8 cellular contexts compared by ENCODE assay signal in genomic region chr3:151918253-151919029, GRCh38. TPM values are rescaled to one million over a fixed set of nuclear protein-coding genes. Genes with fewer than 3 reads are reported as not detected.
DNase-seq lines count a peak whose midpoint lies in the region; ATAC-seq, FAIRE-seq and TF ChIP-seq lines count a peak whose summit lies in the region.

No MANE protein-coding gene starts in this region.

- CTCF ChIA-PET in MCF 10A (lab: Yijun Ruan, JAX) (interaction anchor here (0.6 to 4.1 kb wide), 26 partner anchors 8 to 693 kb away, joined by 3 to 38 read pairs (median 4); no protein-coding TSS in a partner anchor), K562 (lab: Yijun Ruan, JAX; ENCODE audit: low intra/inter-chr PET ratio) (interaction anchor here (0.5 to 1.6 kb wide), 8 partner anchors 10 to 691 kb away, joined by 3 to 7 read pairs (median 3); no protein-coding TSS in a partner anchor)

- no peak overlapping the region for H3K4me2 ChIP-seq in K562 (ENCODE audit: insufficient read depth, low read length)

- no peak for TF ChIP-seq POLR2A in breast epithelium (IDR thresholded peaks at IDR 0.05)
- no peak for TF ChIP-seq POLR2A in K562 (conservative IDR thresholded peaks at IDR 0.05)

- H3K4me1 Mint-ChIP-seq in MCF 10A (ENCODE audit: insufficient read depth, unreplicated experiment): no peaks in the 10 kb centered on the region
- H3K4me1 Mint-ChIP-seq in type B pancreatic cell (ENCODE audit: unreplicated experiment): no peaks in the 10 kb centered on the region

- H3K79me2 ChIP-seq in K562 (ENCODE audit: control insufficient read depth, insufficient read depth, low read length): no peaks in the 10 kb centered on the region

- no peak overlapping the region for H3K27ac Mint-ChIP-seq in MCF 10A (ENCODE audit: low read depth, unreplicated experiment)
- no peak overlapping the region for H3K27ac Mint-ChIP-seq in type B pancreatic cell

- H3K36me3 Mint-ChIP-seq in MCF 10A (ENCODE audit: insufficient read depth, unreplicated experiment) (no peaks in the 10 kb centered on the region), type B pancreatic cell (no peaks in the 10 kb centered on the region)

- no peak overlapping the region for H3K27ac ChIP-seq in breast epithelium
- no peak overlapping the region for H3K27ac ChIP-seq in K562 (ENCODE audit: extremely low read depth, low read depth, low read length)
- H3K27ac ChIP-seq in kidney (ENCODE audit: low read depth in 2 of 2, low read length in 2 of 2): no peak overlapping the region

- intact Hi-C loops in MCF 10A (cut with micrococcal nuclease): loop anchor here (1.0 to 5.0 kb wide), 6 partner anchors 79 to 751 kb away; no protein-coding TSS in a partner anchor
- intact Hi-C loops in breast epithelium (cut with DNase I; ENCODE audit: low total_unique reads): no loop called here
- intact Hi-C loops in K562 (cut with micrococcal nuclease): loop anchor here (1.0 to 10.0 kb wide), 6 partner anchors 79 to 754 kb away; no protein-coding TSS in a partner anchor
- intact Hi-C loops in kidney (cut with DNase I): no loop called here

- POLR2A ChIA-PET in MCF 10A (lab: Yijun Ruan, JAX) (interaction anchor here (0.5 kb wide), 1 partner anchor 9 kb away, joined by 4 read pairs; no protein-coding TSS in a partner anchor), K562 (lab: Yijun Ruan, JAX) (no interaction called here)

- no peaks in the 10 kb centered on the region for H3K9me1 ChIP-seq in K562 (ENCODE audit: control insufficient read depth, insufficient read depth, low read length)

- H3K36me3 ChIP-seq in breast epithelium (no peaks in the 10 kb centered on the region), K562 (ENCODE audit: control insufficient read depth, insufficient read depth, low read length) (no peaks in the 10 kb centered on the region), kidney (ENCODE audit: control insufficient read depth in 1 of 2, insufficient read depth in 2 of 2, low read length in 2 of 2) (no peaks in the 10 kb centered on the region)

- DNase-seq in MCF 10A (ENCODE audit: unreplicated experiment) (peak; percentile 50), breast epithelium (ENCODE audit: low spot score in 2 of 2) (no peak), NCI-H526 (lab: John Stamatoyannopoulos, UW) (peak; percentile 36 to 84), K562 (ENCODE audit: extremely low read depth in 1 of 4, low spot score in 3 of 4) (peak in 3 of 4 experiments; percentile 9 to 59 (median 42)), kidney (no peak), type B pancreatic cell (ENCODE audit: extremely low spot score, unreplicated experiment) (no peak)

- H3K4me3 ChIP-seq in breast epithelium (no peak overlapping the region), K562 (no peak overlapping the region), kidney (ENCODE audit: low read length in 2 of 2) (no peak overlapping the region)

- H3K27me3 ChIP-seq in breast epithelium (no peaks in the 10 kb centered on the region), K562 (ENCODE audit: control insufficient read depth in 2 of 2, insufficient read depth in 2 of 2, low read length in 2 of 2) (no peaks in the 10 kb centered on the region)

- BruUV-seq in MCF 10A (replicated peaks; lab: Mats Ljungman, UMichigan): no TSS peak
- BruUV-seq in K562 (replicated peaks; lab: Mats Ljungman, UMichigan): no TSS peak

- no peak for TF ChIP-seq EP300 in K562 (IDR thresholded peaks at IDR 0.05; ENCODE audit: low read length)

- peak; percentile 70 for TF ChIP-seq CTCF in MCF 10A (IDR thresholded peaks at IDR 0.05; ENCODE audit: unreplicated experiment)
- peak in 1 of 3 donors; percentile 51 for TF ChIP-seq CTCF in breast epithelium (IDR thresholded peaks at IDR 0.05)
- peak; percentile 42 to 82 (median 58); a peak in 5 of 6 replicates for TF ChIP-seq CTCF in K562 (IDR thresholded peaks at IDR 0.05 in 2 of 3, conservative IDR thresholded peaks at IDR 0.05 in 1 of 3; ENCODE audit: insufficient read depth in 2 of 3, low read depth in 1 of 3, low read length in 3 of 3)
- peak; percentile 58 for TF ChIP-seq CTCF in kidney (IDR thresholded peaks at IDR 0.05; ENCODE audit: borderline replicate concordance, extremely low read depth, insufficient read depth)
- peak; percentile 77 for TF ChIP-seq CTCF in type B pancreatic cell (conservative IDR thresholded peaks at IDR 0.05)

- H2AFZ ChIP-seq in K562 (ENCODE audit: low read depth, low read length): no peak overlapping the region

- ATAC-seq in HG03025 (IDR thresholded peaks at IDR 0.05; ENCODE audit: low FRiP score, unreplicated experiment) (peak; percentile 51), K562 (peak; percentile 87), GM19455 (IDR thresholded peaks at IDR 0.05; ENCODE audit: unreplicated experiment) (no peak)

- peak; percentile 89 for FAIRE-seq in K562 (lab: Jason Lieb, UNC)
- FAIRE-seq in kidney (lab: Jason Lieb, UNC): peak; percentile 85

- H3K4me3 Mint-ChIP-seq in MCF 10A (ENCODE audit: unreplicated experiment) (no peak overlapping the region), type B pancreatic cell (no peak overlapping the region)

- in situ Hi-C loops in K562 (cut with MboI): loop anchor here (10.0 kb wide), 1 partner anchor 484 kb away; no protein-coding TSS in a partner anchor

- WGBS in K562 (ENCODE audit: insufficient coverage, low coverage, missing lambda C conversion rate): 20% methylated on average over 5 of the region's 5 CpGs

- H3K9me3 ChIP-seq in breast epithelium (no peaks in the 10 kb centered on the region), K562 (replicated peaks; ENCODE audit: control insufficient read depth, insufficient read depth, low read depth, low read length) (no peaks in the 10 kb centered on the region), kidney (ENCODE audit: control insufficient read depth in 1 of 2, low read length in 2 of 2) (no peaks in the 10 kb centered on the region)

- no peak overlapping the region for H3K9ac ChIP-seq in K562 (ENCODE audit: insufficient read depth in 1 of 2, low read depth in 2 of 2, low read length in 2 of 2)
- H3K9ac ChIP-seq in kidney (ENCODE audit: low read length in 2 of 2): no peak overlapping the region

- H3K9me3 Mint-ChIP-seq in MCF 10A (ENCODE audit: unreplicated experiment) (no peaks in the 10 kb centered on the region), type B pancreatic cell (no peaks in the 10 kb centered on the region)

- TF ChIP-seq RAD21 in K562 (CRISPR knock-in tag; conservative IDR thresholded peaks at IDR 0.05 in 1 of 2, IDR thresholded peaks at IDR 0.05 in 1 of 2): peak; percentile 94 to 95

- H4K20me1 ChIP-seq in K562 (replicated peaks; ENCODE audit: control insufficient read depth, insufficient read depth, low read length): no peaks in the 10 kb centered on the region

- H3K4me1 ChIP-seq in breast epithelium (no peaks in the 10 kb centered on the region), K562 (replicated peaks in 1 of 2; ENCODE audit: control insufficient read depth in 2 of 2, insufficient read depth in 2 of 2, low read length in 2 of 2) (no peaks in the 10 kb centered on the region; a peak in 1 of 5 replicates), kidney (ENCODE audit: control insufficient read depth in 1 of 2, insufficient read depth in 1 of 2, low read depth in 1 of 2, low read length in 2 of 2) (peaks cover 0 to 3% of the 10 kb centered on the region in 2 donors)

- H3K27me3 Mint-ChIP-seq in MCF 10A (ENCODE audit: insufficient read depth, unreplicated experiment) (no peaks in the 10 kb centered on the region), type B pancreatic cell (no peaks in the 10 kb centered on the region)

TF ChIP-seq in K562, 482 proteins besides CTCF, POLR2A, EP300 and RAD21 (continues in another document):
- TF ChIP-seq E2F6 (IDR thresholded peaks at IDR 0.05; ENCODE audit: borderline replicate concordance in 1 of 2, extremely low read depth in 1 of 2, insufficient read depth in 1 of 2, insufficient read length in 1 of 2, low read depth in 1 of 2, low read length in 1 of 2, poor library complexity in 1 of 2, severe bottlenecking in 1 of 2) (no peak), SMC3 (conservative IDR thresholded peaks at IDR 0.05; ENCODE audit: insufficient read depth, low read depth, low read length) (peak; percentile 58), CEBPB (tag; IDR thresholded peaks at IDR 0.05) (peak; percentile 53), CREBBP (IDR thresholded peaks at IDR 0.05; ENCODE audit: low read depth, low read length) (no peak)

RNA-seq across cellular contexts. Expression of gene SUCNR1, which starts 45.0 kb away (rescaled TPM):
- not detected in 2 replicates for total RNA-seq in MCF 10A (2022)
- 1 to 10 TPM in 2 of 3 donors, under 1 TPM in 1; 0.33 to 1.6 (median 1.3) TPM for total RNA-seq in breast epithelium
- not detected in 2 replicates for total RNA-seq in K562 (2011; cell fraction: chromatin; rRNA removed; ENCODE audit: low replicate concordance)
- not detected in 2 replicates for total RNA-seq in K562 (2011; cell fraction: nucleolus; rRNA removed)
- 0.15 TPM in 2 replicates for total RNA-seq in K562 (2011; cell fraction: nucleoplasm; rRNA removed)
- total RNA-seq in K562 (2014; rRNA removed): 0.08 and 0.14 TPM in 2 replicates
- total RNA-seq in K562 (2014; rRNA removed; fragmentation: Illumina TruSeq; extraction: Trizol): 0.13 and 0.15 TPM in 2 replicates
- 0.54 and 0.57 TPM in 2 replicates for total RNA-seq in K562 (2015; rRNA removed; fragmentation: Illumina TruSeq; extraction: Trizol)
- 0.09 and 0.24 TPM in 2 replicates for total RNA-seq in K562 (2021)
- 0.04 and 0.07 TPM in 2 replicates for polyA plus RNA-seq in K562 (2011; rRNA removed)
- 0.04 TPM in 1 of 2 replicates, not detected in the other for polyA plus RNA-seq in K562 (2011; cell fraction: cytosol; rRNA removed)
- 0.06 TPM in 2 replicates for polyA plus RNA-seq in K562 (2011; cell fraction: nucleus; rRNA removed)
- polyA plus RNA-seq in K562 (2012): 0.33 and 0.68 TPM in 2 replicates
- polyA plus RNA-seq in K562 (2014; fragmentation: Illumina TruSeq; extraction: Trizol): 0.11 and 0.13 TPM in 2 replicates
- under 1 TPM; 0.08 to 0.10 TPM for polyA plus RNA-seq in K562 (2014; fragmentation: Nextera tagmentation; extraction: Ambion mirVana)
- 0.08 and 0.12 TPM in 2 replicates for polyA plus RNA-seq in K562 (2014; rRNA removed)
- polyA minus RNA-seq in K562 (2011; rRNA and poly(A)+ RNA removed): 0.07 and 0.09 TPM in 2 replicates
- not detected in 2 replicates for polyA minus RNA-seq in K562 (2011; cell fraction: cytosol; rRNA and poly(A)+ RNA removed)
- not detected in 2 replicates for polyA minus RNA-seq in K562 (2011; cell fraction: nucleus; rRNA and poly(A)+ RNA removed)
- 7.3 TPM for total RNA-seq in kidney
- 16.3 TPM for polyA plus RNA-seq in kidney (ENCODE audit: insufficient read depth, low read depth, low replicate concordance)
- 0.75 TPM in 1 of 2 replicates, not detected in the other for total RNA-seq in type B pancreatic cell (ENCODE audit: low replicate concordance)

Comparison
In these comparisons a context has a peak if more than half of its experiments do, and no peak if none do; other contexts are left out.
1. DNase-seq: peak in MCF 10A (single experiment), NCI-H526 (2 of 2) and K562 (3 of 4); none in breast epithelium (0 of 2), kidney (single experiment) and type B pancreatic cell (single experiment).
2. intact Hi-C loops: an anchor here in MCF 10A (1.0 to 5.0 kb wide) and K562 (1.0 to 10.0 kb wide); none called in breast epithelium and kidney.